In genomic region chr22:31733580-31734079, GRCh38 we compare ENCODE assay signal across 23 cellular contexts. TPM values are rescaled to one million over a fixed set of nuclear protein-coding genes. Genes with fewer than 3 reads are reported as not detected.
A peak's percentile ranks its signal among the peaks of the same experiment; 100 is the strongest.
DNase-seq lines count a peak whose midpoint lies in the region; ATAC-seq and TF ChIP-seq lines count a peak whose summit lies in the region.
"Had no signal": no experiment of that assay in that cellular context is flagged by ENCODE, and none has a peak within 500 bp of the region (broad histone marks: within the 10 kb centered on the region; RNA-seq: fewer than 3 reads in every experiment).

No MANE protein-coding gene starts in this region.

- H3K4me3 ChIP-seq in endodermal cell (ENCODE audit: low read length) (no peak overlapping the region), neuronal stem cell (ENCODE audit: low read length in 2 of 2) (no peak overlapping the region)
- H3K4me3 ChIP-seq: BLaER1, upper lobe of left lung had no signal

- no peak overlapping the region for H3K23ac ChIP-seq in neuronal stem cell (ENCODE audit: low read depth, low read length, poor library complexity)

- intact Hi-C loops in activated naive CD4-positive, alpha-beta T cell treated with anti-CD3 and anti-CD28 coated beads for 36 hours (cut with micrococcal nuclease) = no loop called here
- intact Hi-C loops in activated CD4-positive, alpha-beta memory T cell treated with anti-CD3 and anti-CD28 coated beads for 36 hours (cut with micrococcal nuclease) = no loop called here

- H3K27me3 ChIP-seq in endodermal cell (ENCODE audit: control insufficient read depth, insufficient read depth, low read length, poor library complexity, severe bottlenecking) (no peaks in the 10 kb centered on the region), neuronal stem cell (ENCODE audit: control insufficient read depth in 3 of 3, insufficient read depth in 3 of 3, low read depth in 1 of 3, low read length in 3 of 3) (no peaks in the 10 kb centered on the region)
- H3K27me3 ChIP-seq: BLaER1, upper lobe of left lung had no signal

- POLR2A ChIA-PET in activated CD4-positive, alpha-beta memory T cell treated with anti-CD3 and anti-CD28 coated beads for 36 hours (lab: Charles Lee) = no interaction called here

- H3K9me3 ChIP-seq in endodermal cell (ENCODE audit: control insufficient read depth, low read length) (no peaks in the 10 kb centered on the region), neuronal stem cell (replicated peaks in 1 of 2; ENCODE audit: control insufficient read depth in 2 of 2, insufficient read depth in 1 of 2, low read depth in 1 of 2, low read length in 2 of 2) (no peaks in the 10 kb centered on the region)
- H3K9me3 ChIP-seq: BLaER1, upper lobe of left lung had no signal

- H3K4me1 ChIP-seq in endodermal cell (ENCODE audit: control insufficient read depth, insufficient read depth, low read length) (no peaks in the 10 kb centered on the region), neuronal stem cell (ENCODE audit: control insufficient read depth in 2 of 2, insufficient read depth in 1 of 2, low read depth in 1 of 2, low read length in 2 of 2) (peaks cover 0 to 1% of the 10 kb centered on the region in 2 donors)
- H3K4me1 ChIP-seq: BLaER1 had no signal

- peaks cover 34% of the 10 kb centered on the region for H3K4me1 Mint-ChIP-seq in activated naive CD4-positive, alpha-beta T cell treated with anti-CD3 and anti-CD28 coated beads for 36 hours (ENCODE audit: low read depth)
- H3K4me1 Mint-ChIP-seq in activated CD4-positive, alpha-beta memory T cell treated with anti-CD3 and anti-CD28 coated beads for 36 hours (ENCODE audit: low read depth) = peaks cover 32% of the 10 kb centered on the region
- H3K4me1 Mint-ChIP-seq in endodermal cell = peaks cover 3% of the 10 kb centered on the region
- H3K4me1 Mint-ChIP-seq in stimulated activated naive CD8-positive, alpha-beta T cell treated with anti-CD3 and anti-CD28 coated beads, Interleukin-15, amount 100 ng/mL, for 72 hours = peaks cover 29% of the 10 kb centered on the region

- TF ChIP-seq CTCF in endodermal cell (conservative IDR thresholded peaks at IDR 0.05) = no peak

- H3K14ac ChIP-seq in neuronal stem cell (ENCODE audit: low read length) = no peak overlapping the region

- no peak overlapping the region for H2BK12ac ChIP-seq in neuronal stem cell (ENCODE audit: low read length)

- no peak overlapping the region for H3K4me3 Mint-ChIP-seq in activated naive CD4-positive, alpha-beta T cell treated with anti-CD3 and anti-CD28 coated beads for 36 hours
- no peak overlapping the region for H3K4me3 Mint-ChIP-seq in activated CD4-positive, alpha-beta memory T cell treated with anti-CD3 and anti-CD28 coated beads for 36 hours
- H3K4me3 Mint-ChIP-seq in endodermal cell = no peak overlapping the region
- peak overlapping the region in 1 of 2 donors; percentile 4 for H3K4me3 Mint-ChIP-seq in stimulated activated naive CD8-positive, alpha-beta T cell treated with anti-CD3 and anti-CD28 coated beads, Interleukin-15, amount 100 ng/mL, for 72 hours
- H3K4me3 Mint-ChIP-seq: activated B cell treated with CpG ODN at 0.5 μM for 24 hours; activated CD8-positive, alpha-beta T cell treated with anti-CD3 and anti-CD28 coated beads, Interleukin-2, amount 10 ng/mL, durations not matched to agents 7 days and 5 days; activated naive CD8-positive, alpha-beta T cell treated with anti-CD3 and anti-CD28 coated beads, Interleukin-2, amount 10 ng/mL, durations not matched to agents 7 days and 5 days had no signal

- no peak overlapping the region for H2AK5ac ChIP-seq in neuronal stem cell (ENCODE audit: low read depth, low read length)

- H3K4ac ChIP-seq in neuronal stem cell (ENCODE audit: low read length) = no peak overlapping the region

- no peak overlapping the region for H2BK120ac ChIP-seq in neuronal stem cell (ENCODE audit: low read depth, low read length)

- no peak overlapping the region for H3K18ac ChIP-seq in neuronal stem cell (ENCODE audit: low read length)

- DNase-seq in activated naive CD4-positive, alpha-beta T cell treated with anti-CD3 and anti-CD28 coated beads, Interleukin-2, amount 50 U/mL, for 72 hours (ENCODE audit: low spot score in 2 of 2) = no peak
- DNase-seq in activated naive CD4-positive, alpha-beta T cell treated with anti-CD3 and anti-CD28 coated beads for 36 hours = no peak
- DNase-seq in activated CD4-positive, alpha-beta memory T cell treated with anti-CD3 and anti-CD28 coated beads for 36 hours = no peak
- DNase-seq in endodermal cell = no peak
- DNase-seq in stimulated activated naive CD8-positive, alpha-beta T cell treated with anti-CD3 and anti-CD28 coated beads, Interleukin-15, amount 100 ng/mL, for 72 hours = no peak
- no peak for DNase-seq in neuronal stem cell (ENCODE audit: low spot score)
- DNase-seq: activated B cell treated with CpG ODN at 0.5 μM for 24 hours; activated CD8-positive, alpha-beta T cell treated with anti-CD3 and anti-CD28 coated beads, Interleukin-2, amount 10 ng/mL, durations not matched to agents 7 days and 5 days; activated naive CD8-positive, alpha-beta T cell treated with anti-CD3 and anti-CD28 coated beads, Interleukin-2, amount 10 ng/mL, durations not matched to agents 7 days and 5 days; cerebellar nuclear complex; DND-41; mesendoderm; NCI-H1436; NCI-H2081 treated with DMSO at 0.1 percent for 48 hours; NCI-H345; NCI-H748 treated with DMSO at 0.1 percent for 48 hours; SIG-M5; SW 1271; upper lobe of left lung had no signal

- CTCF ChIA-PET in activated naive CD4-positive, alpha-beta T cell treated with anti-CD3 and anti-CD28 coated beads for 36 hours (lab: Charles Lee) = no interaction called here
- CTCF ChIA-PET in activated CD4-positive, alpha-beta memory T cell treated with anti-CD3 and anti-CD28 coated beads for 36 hours (lab: Charles Lee) = no interaction called here

- no peak overlapping the region for H4K91ac ChIP-seq in neuronal stem cell (ENCODE audit: low read depth, low read length, poor library complexity)

- H3K79me1 ChIP-seq in neuronal stem cell (ENCODE audit: low read depth, low read length) = peaks cover 9% of the 10 kb centered on the region

- no peaks in the 10 kb centered on the region for H3K9me3 Mint-ChIP-seq in activated naive CD4-positive, alpha-beta T cell treated with anti-CD3 and anti-CD28 coated beads, Interleukin-2, amount 50 U/mL, for 72 hours
- H3K9me3 Mint-ChIP-seq in activated naive CD4-positive, alpha-beta T cell treated with anti-CD3 and anti-CD28 coated beads for 36 hours = no peaks in the 10 kb centered on the region
- H3K9me3 Mint-ChIP-seq in activated CD4-positive, alpha-beta memory T cell treated with anti-CD3 and anti-CD28 coated beads for 36 hours = no peaks in the 10 kb centered on the region
- no peaks in the 10 kb centered on the region for H3K9me3 Mint-ChIP-seq in endodermal cell
- H3K9me3 Mint-ChIP-seq in stimulated activated naive CD8-positive, alpha-beta T cell treated with anti-CD3 and anti-CD28 coated beads, Interleukin-15, amount 100 ng/mL, for 72 hours = no peaks in the 10 kb centered on the region
- H3K9me3 Mint-ChIP-seq: activated B cell treated with CpG ODN at 0.5 μM for 24 hours; activated naive CD8-positive, alpha-beta T cell treated with anti-CD3 and anti-CD28 coated beads, Interleukin-2, amount 10 ng/mL, durations not matched to agents 7 days and 5 days had no signal

- ATAC-seq in activated naive CD4-positive, alpha-beta T cell treated with anti-CD3 and anti-CD28 coated beads, Interleukin-2, amount 50 U/mL, for 72 hours = peak; percentile 62 to 70
- ATAC-seq in stimulated activated naive CD8-positive, alpha-beta T cell treated with anti-CD3 and anti-CD28 coated beads, Interleukin-15, amount 100 ng/mL, for 72 hours = peak; percentile 83
- ATAC-seq in GM21576 (IDR thresholded peaks at IDR 0.05; ENCODE audit: unreplicated experiment) = no peak
- ATAC-seq: activated CD8-positive, alpha-beta T cell treated with anti-CD3 and anti-CD28 coated beads, Interleukin-2, amount 10 ng/mL, durations not matched to agents 7 days and 5 days; left lobe of liver had no signal

- peaks cover 0 to 14% of the 10 kb centered on the region in 2 donors for H3K36me3 Mint-ChIP-seq in activated naive CD4-positive, alpha-beta T cell treated with anti-CD3 and anti-CD28 coated beads, Interleukin-2, amount 50 U/mL, for 72 hours
- peaks cover 30% of the 10 kb centered on the region for H3K36me3 Mint-ChIP-seq in activated naive CD4-positive, alpha-beta T cell treated with anti-CD3 and anti-CD28 coated beads for 36 hours (ENCODE audit: low read depth)
- peaks cover 12% of the 10 kb centered on the region for H3K36me3 Mint-ChIP-seq in activated CD4-positive, alpha-beta memory T cell treated with anti-CD3 and anti-CD28 coated beads for 36 hours
- peaks cover 44% of the 10 kb centered on the region for H3K36me3 Mint-ChIP-seq in endodermal cell (ENCODE audit: low read depth)

- H3K36me3 ChIP-seq in endodermal cell (ENCODE audit: control insufficient read depth, insufficient read depth, low read length) (peaks cover 51% of the 10 kb centered on the region), neuronal stem cell (replicated peaks in 1 of 2; ENCODE audit: control insufficient read depth in 2 of 2, insufficient read depth in 2 of 2, low read length in 2 of 2) (peaks cover 13 to 55% of the 10 kb centered on the region in 2 donors)

- H3K27ac ChIP-seq in endodermal cell (ENCODE audit: low read depth, low read length) = no peak overlapping the region
- no peak overlapping the region for H3K27ac ChIP-seq in neuronal stem cell (replicated peaks; ENCODE audit: low read length)
- H3K27ac ChIP-seq: BLaER1, KMS-11, upper lobe of left lung had no signal

- H3K9ac ChIP-seq in endodermal cell (ENCODE audit: extremely low read depth, low read length, poor library complexity, severe bottlenecking) (no peak overlapping the region), neuronal stem cell (ENCODE audit: low read depth, low read length, poor library complexity) (no peak overlapping the region)
- H3K9ac ChIP-seq: BLaER1, KMS-11 had no signal

- H3K27me3 Mint-ChIP-seq in activated naive CD4-positive, alpha-beta T cell treated with anti-CD3 and anti-CD28 coated beads for 36 hours (ENCODE audit: low read depth) = no peaks in the 10 kb centered on the region
- H3K27me3 Mint-ChIP-seq in activated CD4-positive, alpha-beta memory T cell treated with anti-CD3 and anti-CD28 coated beads for 36 hours = no peaks in the 10 kb centered on the region
- no peaks in the 10 kb centered on the region for H3K27me3 Mint-ChIP-seq in endodermal cell (ENCODE audit: insufficient read depth)
- no peaks in the 10 kb centered on the region for H3K27me3 Mint-ChIP-seq in stimulated activated naive CD8-positive, alpha-beta T cell treated with anti-CD3 and anti-CD28 coated beads, Interleukin-15, amount 100 ng/mL, for 72 hours
- H3K27me3 Mint-ChIP-seq: activated B cell treated with CpG ODN at 0.5 μM for 24 hours; activated naive CD8-positive, alpha-beta T cell treated with anti-CD3 and anti-CD28 coated beads, Interleukin-2, amount 10 ng/mL, durations not matched to agents 7 days and 5 days had no signal

- no peak overlapping the region for H2AFZ ChIP-seq in neuronal stem cell (ENCODE audit: low read length)

- no peak overlapping the region for H2BK5ac ChIP-seq in neuronal stem cell (ENCODE audit: low read length)

- H2BK15ac ChIP-seq in neuronal stem cell (ENCODE audit: low read length) = no peak overlapping the region

- no peak overlapping the region for H3K4me2 ChIP-seq in neuronal stem cell (ENCODE audit: insufficient read depth, low read length, poor library complexity, severe bottlenecking)
- H3K4me2 ChIP-seq: BLaER1, KMS-11 had no signal

- H3K27ac Mint-ChIP-seq in activated naive CD4-positive, alpha-beta T cell treated with anti-CD3 and anti-CD28 coated beads, Interleukin-2, amount 50 U/mL, for 72 hours = peak overlapping the region; percentile 69 to 77
- H3K27ac Mint-ChIP-seq in activated naive CD4-positive, alpha-beta T cell treated with anti-CD3 and anti-CD28 coated beads for 36 hours = no peak overlapping the region
- H3K27ac Mint-ChIP-seq in activated CD4-positive, alpha-beta memory T cell treated with anti-CD3 and anti-CD28 coated beads for 36 hours = peak overlapping the region; percentile 58
- H3K27ac Mint-ChIP-seq in endodermal cell = peak overlapping the region; percentile 12
- peak overlapping the region in 1 of 2 donors; percentile 79 for H3K27ac Mint-ChIP-seq in stimulated activated naive CD8-positive, alpha-beta T cell treated with anti-CD3 and anti-CD28 coated beads, Interleukin-15, amount 100 ng/mL, for 72 hours
- H3K27ac Mint-ChIP-seq: activated B cell treated with CpG ODN at 0.5 μM for 24 hours; activated CD8-positive, alpha-beta T cell treated with anti-CD3 and anti-CD28 coated beads, Interleukin-2, amount 10 ng/mL, durations not matched to agents 7 days and 5 days; activated naive CD8-positive, alpha-beta T cell treated with anti-CD3 and anti-CD28 coated beads, Interleukin-2, amount 10 ng/mL, durations not matched to agents 7 days and 5 days had no signal

- no peak overlapping the region for H4K8ac ChIP-seq in neuronal stem cell (ENCODE audit: low read depth, low read length)

- 92 to 95% methylated on average over 7 of the region's 7 CpGs for WGBS in endodermal cell (ENCODE audit: insufficient coverage in 1 of 2, insufficient read length in 1 of 2), 2 experiments
- WGBS in neuronal stem cell (ENCODE audit: extremely low coverage in 2 of 2, insufficient read length in 2 of 2, insufficient replicate concordance in 1 of 2), 2 donors = 100% methylated on average over 1 of the region's 7 CpGs; no CpG with 5 or more reads in 1 of the 2 donors

RNA-seq across cellular contexts. Expression of gene PRR14L, which starts 16.3 kb away (rescaled TPM):
- total RNA-seq in activated naive CD4-positive, alpha-beta T cell treated with anti-CD3 and anti-CD28 coated beads, Interleukin-2, amount 50 U/mL, for 72 hours = 10 to 100 TPM; 50.3 to 57.4 TPM
- total RNA-seq in activated naive CD4-positive, alpha-beta T cell treated with anti-CD3 and anti-CD28 coated beads for 36 hours = 10 to 100 TPM; 28.7 to 31.8 TPM
- 10 to 100 TPM; 41.3 to 45.2 TPM for total RNA-seq in activated CD4-positive, alpha-beta memory T cell treated with anti-CD3 and anti-CD28 coated beads for 36 hours
- 100 to 1,000 TPM; 105 to 131 TPM for total RNA-seq in endodermal cell
- polyA plus RNA-seq in endodermal cell (2013, experiment 1 of 2) = 15.2 TPM
- polyA plus RNA-seq in endodermal cell (2013, experiment 2 of 2) = 15.0 TPM
- 18.9 TPM for polyA plus RNA-seq in neuronal stem cell (2013, experiment 1 of 2)
- polyA plus RNA-seq in neuronal stem cell (2013, experiment 2 of 2) = 20.6 TPM

RNA-seq across cellular contexts. Expression of gene DEPDC5, which starts 20.2 kb away (rescaled TPM):
- total RNA-seq in activated naive CD4-positive, alpha-beta T cell treated with anti-CD3 and anti-CD28 coated beads, Interleukin-2, amount 50 U/mL, for 72 hours = 10 to 100 TPM; 50.1 to 54.4 TPM
- 10 to 100 TPM; 23.6 TPM for total RNA-seq in activated naive CD4-positive, alpha-beta T cell treated with anti-CD3 and anti-CD28 coated beads for 36 hours
- total RNA-seq in activated CD4-positive, alpha-beta memory T cell treated with anti-CD3 and anti-CD28 coated beads for 36 hours = 10 to 100 TPM; 27.5 to 31.6 TPM
- 10 to 100 TPM; 31.9 to 43.2 TPM for total RNA-seq in endodermal cell
- polyA plus RNA-seq in endodermal cell (2013, experiment 1 of 2) = 12.8 TPM
- 13.0 TPM for polyA plus RNA-seq in endodermal cell (2013, experiment 2 of 2)
- 8.5 TPM for polyA plus RNA-seq in neuronal stem cell (2013, experiment 1 of 2)
- 7.8 TPM for polyA plus RNA-seq in neuronal stem cell (2013, experiment 2 of 2)
